Comparison of ENCODE assay signal across 25 cellular contexts in the genomic region with DNA sequence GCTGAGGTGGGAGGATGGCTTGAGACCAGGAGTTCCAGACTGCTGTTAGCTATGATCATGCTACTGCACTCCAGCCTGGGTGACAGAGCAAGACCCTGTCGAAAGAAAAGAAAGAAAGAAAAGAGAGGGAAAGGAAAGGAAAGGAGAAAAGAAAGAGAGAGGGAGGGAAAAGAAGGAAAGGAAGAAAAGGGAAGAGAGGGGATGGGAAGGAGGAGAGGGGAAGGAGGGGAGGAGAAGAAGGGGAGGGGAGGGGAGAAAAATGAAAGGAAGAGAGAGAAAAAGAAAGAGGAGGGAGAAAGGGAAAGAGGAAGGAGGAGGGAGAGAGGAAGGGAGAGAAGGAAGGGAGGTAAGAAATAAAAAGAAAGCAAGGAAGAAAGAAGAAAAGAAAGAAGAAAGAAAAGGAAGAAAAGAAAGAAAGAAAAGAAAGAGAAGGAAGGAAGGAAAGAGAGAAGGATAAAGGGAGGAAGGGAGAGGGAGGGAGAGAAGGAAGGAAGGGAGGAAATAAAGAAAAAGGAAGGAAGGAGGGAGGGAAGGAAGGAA. TPM values are rescaled to one million over a fixed set of nuclear protein-coding genes. Genes with fewer than 3 reads are reported as not detected.
DNase-seq lines count a peak whose midpoint lies in the region; ATAC-seq and TF ChIP-seq lines count a peak whose summit lies in the region.
"Had no signal": no experiment of that assay in that cellular context is flagged by ENCODE, and none has a peak within 500 bp of the region (broad histone marks: within the 10 kb centered on the region; RNA-seq: fewer than 3 reads in every experiment).

No MANE protein-coding gene starts in this region.

- 36 to 58% methylated on average over 1 of the region's 1 CpG for WGBS in body of pancreas, 2 donors
- 0 to 42% methylated on average over 1 of the region's 1 CpG for WGBS in aorta, 2 donors

- H3K27ac Mint-ChIP-seq in stimulated activated effector memory CD8-positive, alpha-beta T cell treated with anti-CD3 and anti-CD28 coated beads, Interleukin-12 subunit alpha, Interleukin-12 subunit beta, amount 100 ng/mL, for 72 hours = peak overlapping the region; percentile 62

- POLR2A ChIA-PET in HEK293 (lab: Yijun Ruan, JAX) = no interaction called here

- no peak for TF ChIP-seq POLR2A in body of pancreas (IDR thresholded peaks at IDR 0.05)
- no peak for TF ChIP-seq POLR2A in uterus (IDR thresholded peaks at IDR 0.05)

- H3K4me3 Mint-ChIP-seq in stimulated activated effector memory CD8-positive, alpha-beta T cell treated with anti-CD3 and anti-CD28 coated beads, Interleukin-12 subunit alpha, Interleukin-12 subunit beta, amount 100 ng/mL, for 72 hours = no peak overlapping the region
- H3K4me3 Mint-ChIP-seq: CD8-positive, alpha-beta memory T cell had no signal

- H3K36me3 ChIP-seq in HEK293 (ENCODE audit: control insufficient read depth in 2 of 2, insufficient read depth in 1 of 2, low read length in 2 of 2) = no peaks in the 10 kb centered on the region
- no peaks in the 10 kb centered on the region for H3K36me3 ChIP-seq in body of pancreas (replicated peaks in 1 of 2; ENCODE audit: insufficient read depth in 1 of 2, low read depth in 2 of 2)
- no peaks in the 10 kb centered on the region for H3K36me3 ChIP-seq in uterus
- H3K36me3 ChIP-seq in aorta (ENCODE audit: control insufficient read depth in 1 of 2, insufficient read depth in 2 of 2, low read length in 1 of 2) = no peaks in the 10 kb centered on the region
- no peaks in the 10 kb centered on the region for H3K36me3 ChIP-seq in WERI-Rb-1

- H3K9me3 Mint-ChIP-seq in stimulated activated effector memory CD8-positive, alpha-beta T cell treated with anti-CD3 and anti-CD28 coated beads, Interleukin-12 subunit alpha, Interleukin-12 subunit beta, amount 100 ng/mL, for 72 hours = no peaks in the 10 kb centered on the region

- H3K27me3 ChIP-seq in body of pancreas = no peaks in the 10 kb centered on the region
- no peaks in the 10 kb centered on the region for H3K27me3 ChIP-seq in uterus
- no peaks in the 10 kb centered on the region for H3K27me3 ChIP-seq in aorta (ENCODE audit: control insufficient read depth in 1 of 2, insufficient read depth in 2 of 2, low read length in 1 of 2)
- no peaks in the 10 kb centered on the region for H3K27me3 ChIP-seq in WERI-Rb-1 (ENCODE audit: insufficient read depth, low read depth, severe bottlenecking)

- ATAC-seq in body of pancreas (no peak), aorta (ENCODE audit: low FRiP score) (no peak)
- no peak for ATAC-seq in stimulated activated effector memory CD8-positive, alpha-beta T cell treated with anti-CD3 and anti-CD28 coated beads, Interleukin-12 subunit alpha, Interleukin-12 subunit beta, amount 100 ng/mL, for 72 hours
- ATAC-seq: A549, PC-3 had no signal

- no peak for TF ChIP-seq CTCF in HEK293 (tag by site-specific recombination; IDR thresholded peaks at IDR 0.05)
- TF ChIP-seq CTCF in body of pancreas (IDR thresholded peaks at IDR 0.05) = no peak
- no peak for TF ChIP-seq CTCF in uterus (IDR thresholded peaks at IDR 0.05)
- no peak for TF ChIP-seq CTCF in WERI-Rb-1 (IDR thresholded peaks at IDR 0.05; ENCODE audit: low read depth, low read length)

- H3K4me1 Mint-ChIP-seq in stimulated activated effector memory CD8-positive, alpha-beta T cell treated with anti-CD3 and anti-CD28 coated beads, Interleukin-12 subunit alpha, Interleukin-12 subunit beta, amount 100 ng/mL, for 72 hours = no peaks in the 10 kb centered on the region

- no peaks in the 10 kb centered on the region for H3K36me3 Mint-ChIP-seq in stimulated activated effector memory CD8-positive, alpha-beta T cell treated with anti-CD3 and anti-CD28 coated beads, Interleukin-12 subunit alpha, Interleukin-12 subunit beta, amount 100 ng/mL, for 72 hours

- CTCF ChIA-PET in HEK293 (lab: Yijun Ruan, JAX) = no interaction called here

- intact Hi-C loops in body of pancreas (cut with DNase I) = no loop called here
- intact Hi-C loops in uterus (cut with DNase I; ENCODE audit: low total_unique reads) = no loop called here
- intact Hi-C loops in aorta (cut with DNase I) = loop anchor here in 1 of 2 donors (5.0 kb wide), 1 partner anchor 42 kb away; the partner anchor contains the start of gene INSR

- DNase-seq in body of pancreas = no peak
- no peak for DNase-seq in stimulated activated effector memory CD8-positive, alpha-beta T cell treated with anti-CD3 and anti-CD28 coated beads, Interleukin-12 subunit alpha, Interleukin-12 subunit beta, amount 100 ng/mL, for 72 hours (ENCODE audit: low spot score in 2 of 2)
- no peak for DNase-seq in uterus
- no peak for DNase-seq in NCI-H2196 treated with DMSO at 0.1 percent for 48 hours (lab: John Stamatoyannopoulos, UW; ENCODE audit: unreplicated experiment)
- DNase-seq in aorta = no peak
- no peak for DNase-seq in WERI-Rb-1
- DNase-seq: AML-193; CD8-positive, alpha-beta memory T cell; DMS79 treated with DMSO at 0.1 percent for 48 hours; GF-D8; HCEC 1CT; Karpas-422; NCI-H1092 treated with DMSO at 0.1 percent for 48 hours; NCI-H1436; NCI-H187; NCI-H2081 treated with DMSO at 0.1 percent for 48 hours; NCI-H2171; NCI-H446; NCI-H524 treated with DMSO at 0.1 percent for 48 hours; NCI-H774; PC-3; SK-N-SH had no signal

- H3K4me3 ChIP-seq in HEK293 (ENCODE audit: low read depth, low read length) = no peak overlapping the region
- H3K4me3 ChIP-seq in body of pancreas = no peak overlapping the region
- H3K4me3 ChIP-seq in uterus = no peak overlapping the region
- no peak overlapping the region for H3K4me3 ChIP-seq in aorta (ENCODE audit: low read length in 2 of 2)
- H3K4me3 ChIP-seq in WERI-Rb-1 (ENCODE audit: low read depth, low read length) = no peak overlapping the region
- H3K4me3 ChIP-seq: A549 had no signal

- H3K4me1 ChIP-seq in HEK293 (ENCODE audit: control insufficient read depth, insufficient read depth, low read length) = no peaks in the 10 kb centered on the region
- peaks cover 91% of the 10 kb centered on the region for H3K4me1 ChIP-seq in body of pancreas
- no peaks in the 10 kb centered on the region for H3K4me1 ChIP-seq in uterus
- H3K4me1 ChIP-seq in aorta (ENCODE audit: control insufficient read depth in 1 of 2, insufficient read depth in 2 of 2, low read length in 2 of 2) = peaks cover 3 to 6% of the 10 kb centered on the region in 2 donors
- H3K4me1 ChIP-seq: A549 had no signal

- no peaks in the 10 kb centered on the region for H3K9me3 ChIP-seq in HEK293 (ENCODE audit: control insufficient read depth, insufficient read depth, low read depth, low read length)
- H3K9me3 ChIP-seq in body of pancreas = no peaks in the 10 kb centered on the region
- H3K9me3 ChIP-seq in uterus = no peaks in the 10 kb centered on the region
- no peaks in the 10 kb centered on the region for H3K9me3 ChIP-seq in aorta (ENCODE audit: control insufficient read depth, low read length)
- peaks cover 4% of the 10 kb centered on the region for H3K9me3 ChIP-seq in WERI-Rb-1 (ENCODE audit: severe bottlenecking)
- H3K9me3 ChIP-seq: SK-N-SH had no signal

- H3K27ac ChIP-seq in HEK293 (ENCODE audit: extremely low read depth, low read depth, low read length) (no peak overlapping the region), body of pancreas (peak overlapping the region in 3 of 4 donors; percentile 44 to 85 (median 81)), uterus (peak overlapping the region; percentile 74 to 76), aorta (ENCODE audit: low read depth in 1 of 2, low read length in 2 of 2) (peak overlapping the region in 1 of 2 donors; percentile 75), WERI-Rb-1 (no peak overlapping the region)
- H3K27ac ChIP-seq: A549, C4-2B had no signal

TF ChIP-seq in HEK293, 187 proteins besides CTCF, POLR2A, EP300 and RAD21:
- TF ChIP-seq PRDM1 (tag by site-specific recombination; IDR thresholded peaks at IDR 0.05) (peak; percentile 99), ZNF366 (tag by site-specific recombination; conservative IDR thresholded peaks at IDR 0.05) (peak; percentile 91), HOXA7 (CRISPR knock-in tag; IDR thresholded peaks at IDR 0.05; ENCODE audit: borderline replicate concordance) (no peak)

RNA-seq across cellular contexts. Expression of gene INSR, which starts 44.1 kb away (rescaled TPM):
- total RNA-seq in body of pancreas (100 to 1,000 TPM; 243 to 284 TPM), uterus (10 to 100 TPM; 46.0 to 97.6 (median 68.3) TPM), aorta (100 to 1,000 TPM in 1 of 2 donors, 10 to 100 TPM in 1; 67.0 to 106 TPM)
- 10 to 100 TPM in 1 of 2 donors, 1 to 10 TPM in 1; 4.8 to 12.0 TPM for polyA plus RNA-seq in aorta
- polyA plus RNA-seq: CD8-positive, alpha-beta memory T cell had no signal

Comparison
In these comparisons a context has a peak if more than half of its experiments do, and no peak if none do; other contexts are left out.
1. H3K27ac ChIP-seq: peak in body of pancreas (3 of 4) and uterus (2 of 2); none in HEK293 (single experiment) and WERI-Rb-1 (single experiment).